ENCODE assay signal across 8 cellular contexts in the genomic region with DNA sequence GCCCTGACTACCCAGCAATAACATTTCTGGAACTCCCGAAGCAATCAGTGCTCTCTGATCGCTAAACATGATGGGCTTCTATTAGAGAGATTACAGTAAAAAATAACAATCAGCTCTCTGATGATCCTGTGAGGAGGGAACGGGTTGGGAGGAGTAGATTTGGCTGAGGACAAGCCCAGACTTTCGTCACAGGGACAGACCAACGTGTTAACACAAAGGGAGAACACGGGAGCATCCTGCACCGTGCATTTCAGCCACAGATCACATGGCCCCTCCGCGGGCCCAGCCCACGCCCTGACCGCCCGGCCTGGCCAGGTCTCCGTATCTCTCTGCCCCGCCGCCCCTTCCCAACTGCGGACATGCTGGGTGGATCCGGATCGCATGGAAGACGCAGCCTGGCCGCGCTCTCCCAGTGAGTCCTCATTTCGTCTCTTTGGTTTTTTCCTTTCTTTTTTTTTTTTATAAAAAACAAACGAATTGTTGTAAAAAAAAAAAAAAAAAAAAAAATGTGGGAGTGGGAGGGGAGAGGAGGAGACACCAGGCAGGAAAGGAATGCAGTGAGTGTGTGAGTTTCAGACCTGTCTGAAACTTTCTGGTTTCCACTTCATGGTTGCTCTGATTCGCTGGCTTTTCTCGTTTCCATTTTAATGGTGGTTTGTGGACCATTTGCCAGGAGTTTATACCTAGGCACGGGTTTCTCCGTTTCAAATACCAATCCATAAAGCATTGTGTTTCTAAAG.
A peak's percentile ranks its signal among the peaks of the same experiment; 100 is the strongest.
DNase-seq lines count a peak whose midpoint lies in the region; ATAC-seq and TF ChIP-seq lines count a peak whose summit lies in the region.

No MANE protein-coding gene starts in this region.

- H3K36me3 ChIP-seq in HCT116 (ENCODE audit: control insufficient read depth in 1 of 2, insufficient read depth in 2 of 2, low read length in 2 of 2): no peaks in the 10 kb centered on the region; a peak in 1 of 4 replicates
- peaks cover 9 to 50% of the 10 kb centered on the region in 2 experiments for H3K36me3 ChIP-seq in SK-N-SH (replicated peaks in 1 of 2; ENCODE audit: control insufficient read depth in 1 of 2, insufficient read depth in 2 of 2, low read length in 1 of 2)
- peaks cover 0 to 17% (median 6%) of the 10 kb centered on the region in 4 donors for H3K36me3 ChIP-seq in esophagus muscularis mucosa
- peaks cover 1% of the 10 kb centered on the region for H3K36me3 ChIP-seq in urinary bladder (ENCODE audit: insufficient read depth)

- H3K79me2 ChIP-seq in HCT116 (ENCODE audit: insufficient read depth, low read length) (peaks cover 44% of the 10 kb centered on the region), SK-N-SH (ENCODE audit: insufficient read depth) (peaks cover 89% of the 10 kb centered on the region)

- DNase-seq in 8988T: peak; percentile 55
- peak; percentile 94 for DNase-seq in HCT116 (ENCODE audit: low read depth, low spot score)
- peak; percentile 88 for DNase-seq in SK-N-SH
- no peak for DNase-seq in esophagus muscularis mucosa (ENCODE audit: extremely low spot score)
- peak; percentile 81 for DNase-seq in middle frontal gyrus (ENCODE audit: extremely low spot score, low spot score)
- no peak for DNase-seq in activated T-cell treated with anti-CD3 and anti-CD28 coated beads, Interleukin-2, amount 50 U/mL, for 72 hours

- peak overlapping the region; percentile 60 for H3K27ac ChIP-seq in HCT116 (ENCODE audit: low read depth, low read length)
- peak overlapping the region; percentile 90 to 96 for H3K27ac ChIP-seq in SK-N-SH (ENCODE audit: low read depth in 2 of 2, low read length in 1 of 2)
- H3K27ac ChIP-seq in esophagus muscularis mucosa (replicated peaks in 1 of 4): peak overlapping the region; percentile 78 to 87 (median 83)
- peak overlapping the region; percentile 65 for H3K27ac ChIP-seq in urinary bladder (ENCODE audit: low read depth)

- 2% methylated on average over 27 of the region's 27 CpGs for WGBS in SK-N-SH (ENCODE audit: low lambda C conversion rate)
- whole genome bisulfite sequencing in esophagus muscularis mucosa: 12% methylated on average over 27 of the region's 27 CpGs
- 7% methylated on average over 27 of the region's 27 CpGs for WGBS in urinary bladder

- H3K4me1 Mint-ChIP-seq in activated T-cell treated with anti-CD3 and anti-CD28 coated beads, Interleukin-2, amount 50 U/mL, for 72 hours (ENCODE audit: low read depth): peaks cover 20% of the 10 kb centered on the region

- no TSS peak for BruUV-seq in HCT116 (replicated peaks; lab: Mats Ljungman, UMichigan)

- RAD21 ChIA-PET in HCT116 (lab: Charles Lee; ENCODE audit: low non-redundant PET in 1 of 2, low total read pairs in 2 of 2, uncharacterized antibody in 2 of 2, unreplicated experiment in 2 of 2): no interaction called here

- H3K27ac Mint-ChIP-seq in activated T-cell treated with anti-CD3 and anti-CD28 coated beads, Interleukin-2, amount 50 U/mL, for 72 hours: no peak overlapping the region

- POLR2A ChIA-PET in HCT116 (lab: Charles Lee) (interaction anchor here (1.5 kb wide), 1 partner anchor 8 kb away, joined by 6 read pairs; no protein-coding TSS in a partner anchor), SK-N-SH (lab: Yijun Ruan, JAX) (interaction anchor here (0.6 to 0.8 kb wide), 3 partner anchors 96 to 245 kb away, joined by 3 read pairs; partner anchors contain the start of gene BPGM)

- H3K4me1 ChIP-seq in HCT116 (ENCODE audit: control insufficient read depth in 1 of 2, insufficient read depth in 2 of 2, low read length in 2 of 2): peaks cover 10 to 22% of the 10 kb centered on the region in 2 experiments; a peak in 3 of 4 replicates
- peaks cover 23 to 34% of the 10 kb centered on the region in 2 experiments for H3K4me1 ChIP-seq in SK-N-SH (ENCODE audit: control insufficient read depth in 1 of 2, insufficient read depth in 2 of 2, low read depth in 1 of 2, low read length in 1 of 2)
- H3K4me1 ChIP-seq in esophagus muscularis mucosa: peaks cover 56 to 80% (median 76%) of the 10 kb centered on the region in 4 donors
- H3K4me1 ChIP-seq in urinary bladder (ENCODE audit: insufficient read depth): peaks cover 2% of the 10 kb centered on the region

- peak overlapping the region; percentile 75 for H3K9ac ChIP-seq in HCT116 (ENCODE audit: low read length)
- H3K9ac ChIP-seq in SK-N-SH: peak overlapping the region; percentile 76

- peaks cover 4 to 11% of the 10 kb centered on the region in 2 donors for H3K9me3 Mint-ChIP-seq in activated T-cell treated with anti-CD3 and anti-CD28 coated beads, Interleukin-2, amount 50 U/mL, for 72 hours

- peak overlapping the region in 1 of 2 donors; percentile 59 for H3K4me3 Mint-ChIP-seq in activated T-cell treated with anti-CD3 and anti-CD28 coated beads, Interleukin-2, amount 50 U/mL, for 72 hours

- TF ChIP-seq RAD21 in HCT116 (IDR thresholded peaks at IDR 0.05; ENCODE audit: low read depth): peak; percentile 15; the same call in 1 of the 2 replicates
- TF ChIP-seq RAD21 in SK-N-SH (IDR thresholded peaks at IDR 0.05; ENCODE audit: low read length): no peak

- H4K20me1 ChIP-seq in HCT116 (ENCODE audit: insufficient read depth) (no peaks in the 10 kb centered on the region), SK-N-SH (ENCODE audit: insufficient read depth) (peaks cover 38% of the 10 kb centered on the region)

- peak overlapping the region; percentile 93 for H3K4me2 ChIP-seq in HCT116 (ENCODE audit: low read length)
- peak overlapping the region; percentile 80 for H3K4me2 ChIP-seq in SK-N-SH

- TF ChIP-seq POLR2A in HCT116 (IDR thresholded peaks at IDR 0.05; ENCODE audit: borderline replicate concordance, extremely low read depth, insufficient read depth, insufficient read length) (peak; percentile 21), esophagus muscularis mucosa (IDR thresholded peaks at IDR 0.05; ENCODE audit: low read depth) (no peak)

- intact Hi-C loops in HCT116 (cut with micrococcal nuclease): loop anchor here (10.0 kb wide), 1 partner anchor 273 kb away; no protein-coding TSS in a partner anchor
- intact Hi-C loops in esophagus muscularis mucosa (cut with DNase I): no loop called here

- TF ChIP-seq CTCF in HCT116 (IDR thresholded peaks at IDR 0.05 in 2 of 3, conservative IDR thresholded peaks at IDR 0.05 in 1 of 3; ENCODE audit: borderline replicate concordance in 1 of 3, insufficient read depth in 1 of 3, low read depth in 2 of 3, low read length in 2 of 3) (no peak), SK-N-SH (IDR thresholded peaks at IDR 0.05) (no peak), esophagus muscularis mucosa (IDR thresholded peaks at IDR 0.05) (no peak)

- peaks cover 8 to 12% of the 10 kb centered on the region in 2 donors for H3K36me3 Mint-ChIP-seq in activated T-cell treated with anti-CD3 and anti-CD28 coated beads, Interleukin-2, amount 50 U/mL, for 72 hours (ENCODE audit: insufficient read depth in 2 of 2)

- peaks cover 36% of the 10 kb centered on the region for H3F3A ChIP-seq in SK-N-SH (replicated peaks; ENCODE audit: insufficient read depth)

- TF ChIP-seq EP300 in SK-N-SH (IDR thresholded peaks at IDR 0.05; ENCODE audit: borderline replicate concordance in 1 of 2, low read depth in 1 of 2, low read length in 1 of 2) (peak in 1 of 2 experiments; percentile 33; a peak in 1 of 4 replicates), esophagus muscularis mucosa (IDR thresholded peaks at IDR 0.05) (no peak)

- CTCF ChIA-PET in HCT116 (lab: Charles Lee): interaction anchor here (0.9 kb wide), 1 partner anchor 258 kb away, joined by 3 read pairs; no protein-coding TSS in a partner anchor
- CTCF ChIA-PET in SK-N-SH (lab: Yijun Ruan, JAX): interaction anchor here (0.6 to 2.3 kb wide), 6 partner anchors 14 to 245 kb away, joined by 3 to 10 read pairs (median 4); partner anchors contain the start of genes AGBL3 and BPGM

- H3K4me3 ChIP-seq in HCT116 (replicated peaks in 1 of 2; ENCODE audit: low read depth in 1 of 2, low read length in 2 of 2) (peak overlapping the region; percentile 69 to 75), SK-N-SH (ENCODE audit: low read depth in 2 of 2, low read length in 1 of 2) (peak overlapping the region; percentile 58 to 70), esophagus muscularis mucosa (peak overlapping the region; percentile 48 to 60 (median 52)), urinary bladder (ENCODE audit: low read depth, low read length) (peak overlapping the region; percentile 45)

- peaks cover 16% of the 10 kb centered on the region for H3K27me3 Mint-ChIP-seq in activated T-cell treated with anti-CD3 and anti-CD28 coated beads, Interleukin-2, amount 50 U/mL, for 72 hours (ENCODE audit: low read depth)

- H2AFZ ChIP-seq in HCT116 (ENCODE audit: low read depth, low read length, poor library complexity, severe bottlenecking) (peak overlapping the region; percentile 62), SK-N-SH (ENCODE audit: low read depth) (peak overlapping the region; percentile 3; the same call in 1 of the 2 replicates)

- H3K9me3 ChIP-seq in HCT116 (ENCODE audit: control insufficient read depth in 1 of 2, insufficient read depth in 1 of 2, low read depth in 1 of 2, low read length in 2 of 2) (peaks cover 3 to 11% of the 10 kb centered on the region in 2 experiments; a peak in 2 of 4 replicates), SK-N-SH (peaks cover 7% of the 10 kb centered on the region; the same call in 1 of the 2 replicates), esophagus muscularis mucosa (peaks cover 0 to 10% (median 8%) of the 10 kb centered on the region in 4 donors)

- H3K9me2 ChIP-seq in HCT116 (ENCODE audit: insufficient read depth) (no peaks in the 10 kb centered on the region), SK-N-SH (no peaks in the 10 kb centered on the region)

- ATAC-seq in HCT116 (peak; percentile 98), HG03095 (IDR thresholded peaks at IDR 0.05; ENCODE audit: unreplicated experiment) (no peak)
- no peak for ATAC-seq in activated T-cell treated with anti-CD3 and anti-CD28 coated beads, Interleukin-2, amount 50 U/mL, for 72 hours (replicated peaks in 1 of 2)

- H3K27me3 ChIP-seq in HCT116 (ENCODE audit: insufficient read depth, low read length): no peaks in the 10 kb centered on the region
- H3K27me3 ChIP-seq in SK-N-SH (ENCODE audit: insufficient read depth): no peaks in the 10 kb centered on the region
- H3K27me3 ChIP-seq in esophagus muscularis mucosa: no peaks in the 10 kb centered on the region

TF ChIP-seq in SK-N-SH, 30 proteins besides CTCF, POLR2A, EP300 and RAD21 (continues in another document):
- TF ChIP-seq CHD2 (IDR thresholded peaks at IDR 0.05; ENCODE audit: low read length, partially characterized antibody) (peak; percentile 75), MXI1 (IDR thresholded peaks at IDR 0.05; ENCODE audit: low read depth, low read length) (peak; percentile 97), NRF1 (IDR thresholded peaks at IDR 0.05; ENCODE audit: low read depth, low read length) (no peak), RCOR1 (IDR thresholded peaks at IDR 0.05; ENCODE audit: low read length) (peak; percentile 29; the same call in 1 of the 2 replicates)
- TF ChIP-seq, protein P1, sequence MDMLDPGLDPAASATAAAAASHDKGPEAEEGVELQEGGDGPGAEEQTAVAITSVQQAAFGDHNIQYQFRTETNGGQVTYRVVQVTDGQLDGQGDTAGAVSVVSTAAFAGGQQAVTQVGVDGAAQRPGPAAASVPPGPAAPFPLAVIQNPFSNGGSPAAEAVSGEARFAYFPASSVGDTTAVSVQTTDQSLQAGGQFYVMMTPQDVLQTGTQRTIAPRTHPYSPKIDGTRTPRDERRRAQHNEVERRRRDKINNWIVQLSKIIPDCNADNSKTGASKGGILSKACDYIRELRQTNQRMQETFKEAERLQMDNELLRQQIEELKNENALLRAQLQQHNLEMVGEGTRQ (IDR thresholded peaks at IDR 0.05; ENCODE audit: borderline replicate concordance, low read depth, low read length): peak; percentile 64; the same call in 1 of the 2 replicates

Comparison
In these comparisons a context has a peak if more than half of its experiments do, and no peak if none do; other contexts are left out.
1. DNase-seq: peak in 8988T (single experiment), HCT116 (single experiment), SK-N-SH (single experiment) and middle frontal gyrus (single experiment); none in esophagus muscularis mucosa (single experiment) and activated T-cell treated with anti-CD3 and anti-CD28 coated beads, Interleukin-2, amount 50 U/mL, for 72 hours (0 of 2).
2. Peak in every context shown above with its lines, with median percentiles within 50 percentile points of each other: H3K27ac ChIP-seq and H3K4me3 ChIP-seq.